8 cellular contexts compared by ENCODE assay signal in the genomic region with DNA sequence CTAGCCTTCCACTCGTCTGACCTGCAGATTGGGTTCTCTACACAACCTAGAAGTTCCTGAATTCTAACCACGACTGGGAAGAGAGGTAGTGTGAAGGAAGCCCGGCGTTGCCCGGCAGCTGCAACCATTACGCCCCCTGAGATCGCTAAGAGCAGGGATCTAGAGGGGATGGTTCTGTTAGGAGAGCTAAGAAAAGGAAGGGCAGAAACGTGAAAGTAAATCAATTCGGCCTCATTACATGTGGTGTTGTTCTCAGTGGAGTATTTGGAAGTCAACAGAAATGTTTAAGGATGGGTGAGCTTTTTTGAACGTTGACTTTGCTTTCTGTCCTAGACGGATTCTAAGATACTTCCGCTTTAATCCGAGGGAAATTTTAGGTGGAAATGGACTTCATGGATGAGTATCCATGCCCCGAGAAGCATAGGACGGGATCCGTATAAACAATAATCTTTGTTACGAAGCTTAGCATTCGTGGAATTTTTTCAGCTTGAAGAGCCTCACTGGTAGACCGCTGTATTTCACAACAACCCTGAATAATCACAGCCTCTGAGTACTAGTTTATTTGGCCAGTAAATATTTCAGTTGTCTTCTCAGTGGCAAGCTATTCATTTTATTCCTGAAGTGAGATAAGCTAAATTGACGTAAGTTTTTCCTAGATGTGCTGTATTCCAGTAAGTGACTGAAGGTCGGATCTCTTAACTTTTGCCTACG. TPM values are rescaled to one million over a fixed set of nuclear protein-coding genes. Genes with fewer than 3 reads are reported as not detected.
A peak's percentile ranks its signal among the peaks of the same experiment; 100 is the strongest.
DNase-seq lines count a peak whose midpoint lies in the region; ATAC-seq, FAIRE-seq and TF ChIP-seq lines count a peak whose summit lies in the region.

No MANE protein-coding gene starts in this region.

- peaks cover 4% of the 10 kb centered on the region for H3K36me3 ChIP-seq in CD8-positive, alpha-beta T cell (ENCODE audit: insufficient read depth, low read length)
- H3K36me3 ChIP-seq in WERI-Rb-1 (peaks cover 34% of the 10 kb centered on the region), pancreas (peaks cover 0 to 1% (median 0%) of the 10 kb centered on the region in 3 donors)

- CTCF ChIA-PET in CD8-positive, alpha-beta T cell (lab: Charles Lee) = interaction anchor here (1.0 to 2.2 kb wide), 7 partner anchors 9 to 203 kb away, joined by 3 to 9 read pairs (median 4); no protein-coding TSS in a partner anchor

- H3K4me3 ChIP-seq in CD8-positive, alpha-beta T cell (ENCODE audit: low read depth, low read length) = peak overlapping the region; percentile 59
- H3K4me3 ChIP-seq in WERI-Rb-1 (ENCODE audit: low read depth, low read length) (peak overlapping the region; percentile 92), foreskin fibroblast (ENCODE audit: low read depth in 1 of 2, low read length in 2 of 2) (peak overlapping the region; percentile 86 to 99), pancreas (peak overlapping the region; percentile 50 to 89 (median 69))

- peak overlapping the region; percentile 100 for H3K27ac Mint-ChIP-seq in CD8-positive, alpha-beta T cell

- no peaks in the 10 kb centered on the region for H3K9me3 Mint-ChIP-seq in CD8-positive, alpha-beta T cell

- H3K27me3 Mint-ChIP-seq in CD8-positive, alpha-beta T cell (ENCODE audit: low read depth) = no peaks in the 10 kb centered on the region

- H3K27me3 ChIP-seq in CD8-positive, alpha-beta T cell (ENCODE audit: insufficient read depth, low read length) = no peaks in the 10 kb centered on the region
- H3K27me3 ChIP-seq in WERI-Rb-1 (ENCODE audit: insufficient read depth, low read depth, severe bottlenecking) (no peaks in the 10 kb centered on the region), pancreas (no peaks in the 10 kb centered on the region)

- ATAC-seq in CD8-positive, alpha-beta T cell = peak; percentile 1
- peak; percentile 26 for ATAC-seq in HG02885 (IDR thresholded peaks at IDR 0.05; ENCODE audit: poor library complexity, unreplicated experiment)
- peak in 2 of 4 donors; percentile 3 to 49 for ATAC-seq in pancreas

- intact Hi-C loops in CD8-positive, alpha-beta T cell (cut with DNase I, micrococcal nuclease) = loop anchor here (1.0 to 5.0 kb wide), 4 partner anchors 34 to 170 kb away; a partner anchor contains a TSS
- intact Hi-C loops in pancreas (cut with DNase I) = no loop called here

- peaks cover 42% of the 10 kb centered on the region for H3K4me1 ChIP-seq in CD8-positive, alpha-beta T cell (ENCODE audit: insufficient read depth, low read length)
- peaks cover 9 to 20% (median 15%) of the 10 kb centered on the region in 3 donors for H3K4me1 ChIP-seq in pancreas

- H3K4me3 Mint-ChIP-seq in CD8-positive, alpha-beta T cell = peak overlapping the region; percentile 93

- FAIRE-seq in pancreas (lab: Jason Lieb, UNC) = no peak
- FAIRE-seq in frontal cortex (lab: Jason Lieb, UNC) = no peak

- DNase-seq in CD8-positive, alpha-beta T cell = no peak
- DNase-seq in WERI-Rb-1 (no peak), foreskin fibroblast (peak; percentile 53 to 73), pancreas (no peak), frontal cortex (ENCODE audit: low spot score in 2 of 2) (no peak), DMS 273 (lab: John Stamatoyannopoulos, UW; ENCODE audit: unreplicated experiment) (no peak), T-helper 9 cell (no peak)

- peaks cover 66% of the 10 kb centered on the region for H3K4me1 Mint-ChIP-seq in CD8-positive, alpha-beta T cell (ENCODE audit: low read depth)

- no peak for TF ChIP-seq CTCF in CD8-positive, alpha-beta T cell (IDR thresholded peaks at IDR 0.05)
- no peak for TF ChIP-seq CTCF in WERI-Rb-1 (IDR thresholded peaks at IDR 0.05; ENCODE audit: low read depth, low read length)
- no peak for TF ChIP-seq CTCF in foreskin fibroblast (IDR thresholded peaks at IDR 0.05; ENCODE audit: low read depth, low read length)
- no peak for TF ChIP-seq CTCF in pancreas (IDR thresholded peaks at IDR 0.05)

- 1% methylated on average over 22 of the region's 22 CpGs for WGBS in pancreas, 2 donors

- no peaks in the 10 kb centered on the region for H3K9me3 ChIP-seq in CD8-positive, alpha-beta T cell (ENCODE audit: low read length)
- H3K9me3 ChIP-seq in WERI-Rb-1 (ENCODE audit: severe bottlenecking) = no peaks in the 10 kb centered on the region
- no peaks in the 10 kb centered on the region for H3K9me3 ChIP-seq in pancreas

- POLR2A ChIA-PET in CD8-positive, alpha-beta T cell (lab: Charles Lee) = interaction anchor here (1.7 kb wide), 1 partner anchor 34 kb away, joined by 17 read pairs; a partner anchor contains a TSS

- H3K36me3 Mint-ChIP-seq in CD8-positive, alpha-beta T cell = peaks cover 49% of the 10 kb centered on the region

- H3K27ac ChIP-seq in CD8-positive, alpha-beta T cell (ENCODE audit: low read depth, low read length) = peak overlapping the region; percentile 77
- H3K27ac ChIP-seq in WERI-Rb-1 (peak overlapping the region; percentile 98), pancreas (peak overlapping the region; percentile 53 to 92 (median 72))

RNA-seq across cellular contexts. Expression of a gene that starts 0.6 kb away (rescaled TPM):
- total RNA-seq in CD8-positive, alpha-beta T cell = 100 to 1,000 TPM; 148 to 160 TPM
- total RNA-seq in pancreas (10 to 100 TPM; 46.5 to 81.4 (median 74.3) TPM), frontal cortex (76.2 TPM)
- polyA plus RNA-seq in pancreas = 100 to 1,000 TPM; 115 to 120 TPM

RNA-seq across cellular contexts. Expression of a gene that starts 34.3 kb away (rescaled TPM):
- total RNA-seq in CD8-positive, alpha-beta T cell = 100 to 1,000 TPM; 127 to 136 TPM
- total RNA-seq in pancreas (10 to 100 TPM; 31.1 to 46.3 (median 36.6) TPM), frontal cortex (35.9 TPM)
- 10 to 100 TPM; 13.9 to 14.1 TPM for polyA plus RNA-seq in pancreas

RNA-seq across cellular contexts. Expression of a gene that starts 42.6 kb away (rescaled TPM):
- 10 to 100 TPM; 53.7 to 57.5 TPM for total RNA-seq in CD8-positive, alpha-beta T cell
- total RNA-seq in pancreas = 10 to 100 TPM; 20.0 to 28.9 (median 21.8) TPM
- polyA plus RNA-seq in pancreas = 10 to 100 TPM; 14.2 to 17.9 TPM
- total RNA-seq in frontal cortex = 58.3 TPM

RNA-seq across cellular contexts. Expression of a gene that starts 57.9 kb away (rescaled TPM):
- 10 to 100 TPM; 88.8 to 98.6 TPM for total RNA-seq in CD8-positive, alpha-beta T cell
- total RNA-seq in pancreas (under 1 TPM; 0.08 to 0.92 (median 0.52) TPM), frontal cortex (not detected)
- under 1 TPM in 1 of 2 donors, not detected in 1; 0.04 TPM for polyA plus RNA-seq in pancreas

RNA-seq across cellular contexts. Expression of a gene that starts 59.5 kb away (rescaled TPM):
- total RNA-seq in CD8-positive, alpha-beta T cell = 100 to 1,000 TPM; 244 to 265 TPM
- total RNA-seq in pancreas = 1 to 10 TPM in 2 of 6 donors, under 1 TPM in 4; 0.23 to 2.4 (median 0.82) TPM
- under 1 TPM; 0.14 to 0.80 TPM for polyA plus RNA-seq in pancreas
- not detected for total RNA-seq in frontal cortex

Comparison
In these comparisons a context has a peak if more than half of its experiments do, and no peak if none do; other contexts are left out.
1. DNase-seq: peak in foreskin fibroblast (2 of 2); none in CD8-positive, alpha-beta T cell (0 of 7), WERI-Rb-1 (single experiment), pancreas (0 of 6), frontal cortex (0 of 2), DMS 273 (single experiment) and T-helper 9 cell (single experiment).
2. intact Hi-C loops: an anchor here in CD8-positive, alpha-beta T cell (1.0 to 5.0 kb wide); none called in pancreas.
3. Peak in every context shown above with its lines, with median percentiles within 50 percentile points of each other: H3K27ac ChIP-seq and H3K4me3 ChIP-seq.